ENCODE assay signal across 13 cellular contexts in genomic region chr14:68309121-68309520, GRCh38.
A peak's percentile ranks its signal among the peaks of the same experiment; 100 is the strongest.
DNase-seq lines count a peak whose midpoint lies in the region; ATAC-seq, FAIRE-seq and TF ChIP-seq lines count a peak whose summit lies in the region.
"Had no signal": no experiment of that assay in that cellular context is flagged by ENCODE, and none has a peak within 500 bp of the region (broad histone marks: within the 10 kb centered on the region; RNA-seq: fewer than 3 reads in every experiment).

No MANE protein-coding gene starts in this region.

- no peaks in the 10 kb centered on the region for H3K9me3 ChIP-seq in astrocyte (ENCODE audit: insufficient read depth, low read depth, low read length)

- no peaks in the 10 kb centered on the region for H3K4me1 ChIP-seq in astrocyte (ENCODE audit: insufficient read depth, low read length)

- no peaks in the 10 kb centered on the region for H3K9me3 Mint-ChIP-seq in activated T-cell treated with anti-CD3 and anti-CD28 coated beads, Interleukin-2, amount 50 U/mL, for 72 hours
- H3K9me3 Mint-ChIP-seq in activated T-cell treated with anti-CD3 and anti-CD28 coated beads, Interleukin-2, amount 50 U/mL, for 24 hours: no peaks in the 10 kb centered on the region
- peaks cover 2% of the 10 kb centered on the region for H3K9me3 Mint-ChIP-seq in astrocyte (ENCODE audit: unreplicated experiment)
- H3K9me3 Mint-ChIP-seq in mesothelial cell of epicardium: no peaks in the 10 kb centered on the region
- H3K9me3 Mint-ChIP-seq in type B pancreatic cell: peaks cover 5% of the 10 kb centered on the region
- no peaks in the 10 kb centered on the region for H3K9me3 Mint-ChIP-seq in natural killer cell treated with Interleukin-12 subunit alpha and Interleukin-12 subunit beta and Interleukin-15 and Interleukin-18, amount 100 ng/mL, for 72 hours
- H3K9me3 Mint-ChIP-seq: activated T-helper 17 cell treated with anti-CD3 and anti-CD28 coated beads, Interleukin-2, amount 50 U/mL, for 72 hours had no signal

- no peaks in the 10 kb centered on the region for H3K27me3 Mint-ChIP-seq in activated T-cell treated with anti-CD3 and anti-CD28 coated beads, Interleukin-2, amount 50 U/mL, for 72 hours (ENCODE audit: low read depth)
- H3K27me3 Mint-ChIP-seq in activated T-cell treated with anti-CD3 and anti-CD28 coated beads, Interleukin-2, amount 50 U/mL, for 24 hours: no peaks in the 10 kb centered on the region
- H3K27me3 Mint-ChIP-seq in astrocyte (ENCODE audit: low read depth, unreplicated experiment) (no peaks in the 10 kb centered on the region), mesothelial cell of epicardium (ENCODE audit: low read depth) (no peaks in the 10 kb centered on the region), type B pancreatic cell (no peaks in the 10 kb centered on the region)
- peaks cover 0 to 2% of the 10 kb centered on the region in 2 donors for H3K27me3 Mint-ChIP-seq in natural killer cell treated with Interleukin-12 subunit alpha and Interleukin-12 subunit beta and Interleukin-15 and Interleukin-18, amount 100 ng/mL, for 72 hours
- H3K27me3 Mint-ChIP-seq: activated T-helper 17 cell treated with anti-CD3 and anti-CD28 coated beads, Interleukin-2, amount 50 U/mL, for 72 hours had no signal

- H3K4me1 Mint-ChIP-seq in activated T-cell treated with anti-CD3 and anti-CD28 coated beads, Interleukin-2, amount 50 U/mL, for 72 hours (ENCODE audit: low read depth): peaks cover 43% of the 10 kb centered on the region
- H3K4me1 Mint-ChIP-seq in activated T-cell treated with anti-CD3 and anti-CD28 coated beads, Interleukin-2, amount 50 U/mL, for 24 hours (ENCODE audit: low read depth): peaks cover 35% of the 10 kb centered on the region
- H3K4me1 Mint-ChIP-seq in astrocyte (ENCODE audit: low read depth, unreplicated experiment) (peaks cover 14% of the 10 kb centered on the region), mesothelial cell of epicardium (peaks cover 72% of the 10 kb centered on the region), type B pancreatic cell (ENCODE audit: unreplicated experiment) (peaks cover 70% of the 10 kb centered on the region)
- peaks cover 5 to 18% of the 10 kb centered on the region in 2 donors for H3K4me1 Mint-ChIP-seq in natural killer cell treated with Interleukin-12 subunit alpha and Interleukin-12 subunit beta and Interleukin-15 and Interleukin-18, amount 100 ng/mL, for 72 hours (ENCODE audit: low read depth in 2 of 2)

- no peak overlapping the region for H3K4me2 ChIP-seq in astrocyte (ENCODE audit: low read length)

- no peak overlapping the region for H3K4me3 ChIP-seq in astrocyte (ENCODE audit: insufficient read depth, low read depth, low read length)

- no peak overlapping the region for H3K27ac ChIP-seq in astrocyte (ENCODE audit: low read depth, low read length)

- TF ChIP-seq CTCF in astrocyte (IDR thresholded peaks at IDR 0.05; ENCODE audit: insufficient read depth, low read depth, low read length) (no peak), mesothelial cell of epicardium (IDR thresholded peaks at IDR 0.05; ENCODE audit: unreplicated experiment) (no peak), type B pancreatic cell (conservative IDR thresholded peaks at IDR 0.05) (no peak)

- no peaks in the 10 kb centered on the region for H3K27me3 ChIP-seq in astrocyte (ENCODE audit: insufficient read depth, low read length)

- H2AFZ ChIP-seq in astrocyte (ENCODE audit: low read depth, low read length): no peak overlapping the region

- no peaks in the 10 kb centered on the region for H3K36me3 Mint-ChIP-seq in activated T-cell treated with anti-CD3 and anti-CD28 coated beads, Interleukin-2, amount 50 U/mL, for 72 hours (ENCODE audit: insufficient read depth in 2 of 2)
- H3K36me3 Mint-ChIP-seq in activated T-cell treated with anti-CD3 and anti-CD28 coated beads, Interleukin-2, amount 50 U/mL, for 24 hours (ENCODE audit: low read depth): no peaks in the 10 kb centered on the region
- no peaks in the 10 kb centered on the region for H3K36me3 Mint-ChIP-seq in astrocyte (ENCODE audit: low read depth, unreplicated experiment)
- H3K36me3 Mint-ChIP-seq in mesothelial cell of epicardium: no peaks in the 10 kb centered on the region
- H3K36me3 Mint-ChIP-seq in type B pancreatic cell: peaks cover 9% of the 10 kb centered on the region
- H3K36me3 Mint-ChIP-seq in natural killer cell treated with Interleukin-12 subunit alpha and Interleukin-12 subunit beta and Interleukin-15 and Interleukin-18, amount 100 ng/mL, for 72 hours: no peaks in the 10 kb centered on the region

- H3K9ac ChIP-seq in astrocyte (ENCODE audit: low read length): no peak overlapping the region

- H3K79me2 ChIP-seq in astrocyte (ENCODE audit: insufficient read depth, low read length): no peaks in the 10 kb centered on the region

- H4K20me1 ChIP-seq in astrocyte (ENCODE audit: insufficient read depth, low read length): no peaks in the 10 kb centered on the region

- no peak for DNase-seq in activated T-cell treated with anti-CD3 and anti-CD28 coated beads, Interleukin-2, amount 50 U/mL, for 72 hours
- no peak for DNase-seq in activated T-cell treated with anti-CD3 and anti-CD28 coated beads, Interleukin-2, amount 50 U/mL, for 24 hours
- DNase-seq in astrocyte (ENCODE audit: low read depth) (no peak), mesothelial cell of epicardium (ENCODE audit: low spot score in 2 of 2, unreplicated experiment in 2 of 2) (no peak), type B pancreatic cell (ENCODE audit: extremely low spot score, unreplicated experiment) (no peak)
- DNase-seq in activated CD4-positive, alpha-beta T cell treated with anti-CD3 and anti-CD28 coated beads, Interleukin-2, amount 50 U/mL, for 48 hours: no peak
- DNase-seq in natural killer cell treated with Interleukin-12 subunit alpha and Interleukin-12 subunit beta and Interleukin-15 and Interleukin-18, amount 100 ng/mL, for 72 hours (ENCODE audit: low spot score): no peak
- DNase-seq: activated CD4-positive, CD25-positive, alpha-beta regulatory T cell treated with anti-CD3 and anti-CD28 coated beads, Interleukin-2, amount 50 U/mL, for 72 hours; central memory CD4-positive, alpha-beta T cell; NCI-H2107; SHP77 had no signal

- FAIRE-seq in astrocyte (lab: Jason Lieb, UNC): peak; percentile 23

- no peak overlapping the region for H3K4me3 Mint-ChIP-seq in activated T-cell treated with anti-CD3 and anti-CD28 coated beads, Interleukin-2, amount 50 U/mL, for 72 hours
- no peak overlapping the region for H3K4me3 Mint-ChIP-seq in activated T-cell treated with anti-CD3 and anti-CD28 coated beads, Interleukin-2, amount 50 U/mL, for 24 hours
- H3K4me3 Mint-ChIP-seq in astrocyte (ENCODE audit: unreplicated experiment) (no peak overlapping the region), mesothelial cell of epicardium (no peak overlapping the region), type B pancreatic cell (peak overlapping the region; percentile 40)
- no peak overlapping the region for H3K4me3 Mint-ChIP-seq in natural killer cell treated with Interleukin-12 subunit alpha and Interleukin-12 subunit beta and Interleukin-15 and Interleukin-18, amount 100 ng/mL, for 72 hours
- H3K4me3 Mint-ChIP-seq: activated T-helper 17 cell treated with anti-CD3 and anti-CD28 coated beads, Interleukin-2, amount 50 U/mL, for 72 hours had no signal

- peak overlapping the region; percentile 29 for H3K27ac Mint-ChIP-seq in activated T-cell treated with anti-CD3 and anti-CD28 coated beads, Interleukin-2, amount 50 U/mL, for 72 hours
- no peak overlapping the region for H3K27ac Mint-ChIP-seq in activated T-cell treated with anti-CD3 and anti-CD28 coated beads, Interleukin-2, amount 50 U/mL, for 24 hours
- H3K27ac Mint-ChIP-seq in astrocyte (ENCODE audit: unreplicated experiment) (peak overlapping the region; percentile 8), mesothelial cell of epicardium (peak overlapping the region; percentile 92), type B pancreatic cell (peak overlapping the region; percentile 67)
- H3K27ac Mint-ChIP-seq in natural killer cell treated with Interleukin-12 subunit alpha and Interleukin-12 subunit beta and Interleukin-15 and Interleukin-18, amount 100 ng/mL, for 72 hours: peak overlapping the region in 1 of 2 donors; percentile 52
- H3K27ac Mint-ChIP-seq: activated T-helper 17 cell treated with anti-CD3 and anti-CD28 coated beads, Interleukin-2, amount 50 U/mL, for 72 hours had no signal

- ATAC-seq in activated T-cell treated with anti-CD3 and anti-CD28 coated beads, Interleukin-2, amount 50 U/mL, for 72 hours (replicated peaks in 1 of 2): no peak
- no peak for ATAC-seq in esophagus mucosa
- ATAC-seq in natural killer cell treated with Interleukin-12 subunit alpha and Interleukin-12 subunit beta and Interleukin-15 and Interleukin-18, amount 100 ng/mL, for 72 hours: no peak
- ATAC-seq: activated T-helper 17 cell treated with anti-CD3 and anti-CD28 coated beads, Interleukin-2, amount 50 U/mL, for 72 hours had no signal

- H3K36me3 ChIP-seq in astrocyte (ENCODE audit: insufficient read depth, low read length): no peaks in the 10 kb centered on the region
